In the genomic region with DNA sequence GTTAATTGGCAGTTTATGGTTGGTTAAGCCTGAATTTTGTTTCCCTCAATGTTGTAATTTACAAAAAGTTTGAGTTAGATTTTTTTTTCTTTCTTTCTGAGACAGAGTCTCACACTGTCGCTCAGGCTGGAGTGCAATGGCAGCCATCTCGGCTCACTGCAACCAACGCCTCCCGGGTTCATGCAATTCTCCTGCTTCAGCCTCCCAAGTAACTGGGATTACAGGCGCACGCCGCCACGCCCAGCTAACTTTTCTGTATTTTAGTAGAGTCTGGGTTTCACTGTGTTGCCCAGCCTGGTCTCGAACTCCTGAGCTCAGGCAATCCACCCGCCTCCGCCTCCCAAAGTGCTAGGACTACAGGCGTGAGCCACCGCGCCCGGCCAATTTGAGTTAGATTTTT, we compare ENCODE assay signal across 8 cellular contexts. TPM values are rescaled to one million over a fixed set of nuclear protein-coding genes. Genes with fewer than 3 reads are reported as not detected.
DNase-seq lines count a peak whose midpoint lies in the region; ATAC-seq and TF ChIP-seq lines count a peak whose summit lies in the region.

No MANE protein-coding gene starts in this region.

- H4K91ac ChIP-seq in H9 (ENCODE audit: insufficient read length, low read depth, low read length): no peak overlapping the region

- peaks cover 33% of the 10 kb centered on the region for H3F3A ChIP-seq in SU-DHL-6 (ENCODE audit: insufficient read depth)

- peak overlapping the region; percentile 90 for H3K4me3 ChIP-seq in SU-DHL-6 (ENCODE audit: insufficient read depth, low read length, poor library complexity, severe bottlenecking)
- peak overlapping the region; percentile 92 for H3K4me3 ChIP-seq in fibroblast of pulmonary artery (replicated peaks; ENCODE audit: low read depth, low read length)
- peak overlapping the region; percentile 95 for H3K4me3 ChIP-seq in skeletal muscle satellite cell (ENCODE audit: low read length)

- no peaks in the 10 kb centered on the region for H3K27me3 Mint-ChIP-seq in H9 (ENCODE audit: low read depth)

- H3K36me3 ChIP-seq in SU-DHL-6 (ENCODE audit: low read length): no peaks in the 10 kb centered on the region
- no peaks in the 10 kb centered on the region for H3K36me3 ChIP-seq in skeletal muscle satellite cell (ENCODE audit: insufficient read depth, low read length)

- H3K4ac ChIP-seq in H9 (ENCODE audit: low read depth, low read length): no peak overlapping the region

- peaks cover 0 to 4% of the 10 kb centered on the region in 2 experiments; a peak in 3 of 5 replicates for H3K9me3 Mint-ChIP-seq in H9

- H3K23ac ChIP-seq in H9 (ENCODE audit: insufficient read length, low read depth, low read length): no peak overlapping the region

- H4K8ac ChIP-seq in H9 (replicated peaks; ENCODE audit: insufficient read length, low read depth, low read length): no peak overlapping the region

- H3K27me3 ChIP-seq in H9 (ENCODE audit: insufficient read depth, low read length) (no peaks in the 10 kb centered on the region), SU-DHL-6 (ENCODE audit: low read length) (no peaks in the 10 kb centered on the region), skeletal muscle satellite cell (ENCODE audit: control insufficient read depth, insufficient read depth, low read length) (no peaks in the 10 kb centered on the region)

- H3K79me1 ChIP-seq in H9 (ENCODE audit: insufficient read depth, low read depth, low read length, poor library complexity, severe bottlenecking): peaks cover 3% of the 10 kb centered on the region

- peaks cover 6% of the 10 kb centered on the region for H3K23me2 ChIP-seq in H9 (ENCODE audit: insufficient read length, low read depth, low read length, poor library complexity, severe bottlenecking)

- no peak overlapping the region for H3K14ac ChIP-seq in H9 (ENCODE audit: insufficient read depth, low read length)

- H3K18ac ChIP-seq in H9 (ENCODE audit: insufficient read length, low read depth, low read length): no peak overlapping the region

- H3K79me2 ChIP-seq in H9 (ENCODE audit: insufficient read depth, low read length) (peaks cover 36% of the 10 kb centered on the region), SU-DHL-6 (ENCODE audit: insufficient read depth, low read length) (peaks cover 59% of the 10 kb centered on the region)

- H3K9me3 ChIP-seq in H9 (ENCODE audit: control insufficient read depth, low read depth, low read length) (no peaks in the 10 kb centered on the region), SU-DHL-6 (ENCODE audit: insufficient read depth, low read length) (no peaks in the 10 kb centered on the region), skeletal muscle satellite cell (replicated peaks; ENCODE audit: low read length) (no peaks in the 10 kb centered on the region)

- no peak overlapping the region for H3T11ph ChIP-seq in H9 (ENCODE audit: low read length)

- H3K9me2 ChIP-seq in SU-DHL-6 (replicated peaks; ENCODE audit: insufficient read depth, low read length): no peaks in the 10 kb centered on the region

- DNase-seq in H9 (no peak), fibroblast of pulmonary artery (ENCODE audit: low read depth) (no peak), cerebellar nuclear complex (lab: John Stamatoyannopoulos, UW) (no peak)

- no peaks in the 10 kb centered on the region for H4K20me1 ChIP-seq in H9 (ENCODE audit: control insufficient read depth, insufficient read depth, insufficient read length)
- 0 out of 2 replicates have a peak, but pooled peaks cover 5% of the 10 kb centered on the region for H4K20me1 ChIP-seq in SU-DHL-6 (ENCODE audit: low read depth, low read length)

- WGBS in H9 (ENCODE audit: extremely low coverage, insufficient read length, low lambda C conversion rate): no CpG with 5 or more reads among the region's 15 CpGs

- H2BK5ac ChIP-seq in H9 (ENCODE audit: insufficient read length, low read length): no peak overlapping the region

- no peak overlapping the region for H2AK5ac ChIP-seq in H9 (ENCODE audit: insufficient read length, low read length)

- no peaks in the 10 kb centered on the region; the same call in 1 of the 2 replicates for H3K4me1 ChIP-seq in H9 (ENCODE audit: insufficient read depth, low read length)
- H3K4me1 ChIP-seq in skeletal muscle satellite cell (ENCODE audit: control insufficient read depth, insufficient read depth, low read length): peaks cover 4% of the 10 kb centered on the region

- TF ChIP-seq CTCF in H9 (conservative IDR thresholded peaks at IDR 0.05): no peak
- no peak for TF ChIP-seq CTCF in SU-DHL-6 (IDR thresholded peaks at IDR 0.05; ENCODE audit: insufficient read depth, low read length, poor library complexity, severe bottlenecking)
- TF ChIP-seq CTCF in fibroblast of pulmonary artery (IDR thresholded peaks at IDR 0.05; ENCODE audit: low read length, missing control alignments): no peak

- no peak overlapping the region for H2BK15ac ChIP-seq in H9 (ENCODE audit: low read depth, low read length)

- ATAC-seq in HG03342 (IDR thresholded peaks at IDR 0.05; ENCODE audit: unreplicated experiment): no peak
- no peak for ATAC-seq in GM21423 (IDR thresholded peaks at IDR 0.05; ENCODE audit: unreplicated experiment)
- no peak for ATAC-seq in HG03460 (IDR thresholded peaks at IDR 0.05; ENCODE audit: unreplicated experiment)

- H4K5ac ChIP-seq in H9 (ENCODE audit: insufficient read length, low read depth, low read length): no peak overlapping the region

- no peak overlapping the region for H2BK12ac ChIP-seq in H9 (ENCODE audit: insufficient read length, low read depth, low read length)

- no peak overlapping the region for H2BK20ac ChIP-seq in H9 (ENCODE audit: low read depth, low read length, poor library complexity, severe bottlenecking)

- H2AFZ ChIP-seq in H9 (ENCODE audit: low read length) (no peak overlapping the region), SU-DHL-6 (ENCODE audit: low read depth, low read length, severe bottlenecking) (no peak overlapping the region)

- H3K36me3 Mint-ChIP-seq in H9 (ENCODE audit: insufficient read depth in 1 of 3, low read depth in 3 of 3): peaks cover 3 to 17% (median 8%) of the 10 kb centered on the region in 3 experiments

- H3K9ac ChIP-seq in H9 (ENCODE audit: extremely low read depth, insufficient read length, low read length) (peak overlapping the region; percentile 99), SU-DHL-6 (ENCODE audit: low read length) (peak overlapping the region; percentile 91), skeletal muscle satellite cell (ENCODE audit: low read depth, low read length) (peak overlapping the region; percentile 91)

- H3K56ac ChIP-seq in H9 (ENCODE audit: insufficient read length, low read depth, low read length): no peak overlapping the region

- H3K4me1 Mint-ChIP-seq in H9: peaks cover 35 to 48% of the 10 kb centered on the region in 2 experiments

- H3K4me2 ChIP-seq in H9 (ENCODE audit: insufficient read depth, insufficient read length, low read length) (peak overlapping the region; percentile 56), SU-DHL-6 (ENCODE audit: low read depth, low read length, poor library complexity, severe bottlenecking) (peak overlapping the region; percentile 70), skeletal muscle satellite cell (ENCODE audit: low read length) (peak overlapping the region; percentile 72)

- H3K4me3 Mint-ChIP-seq in H9: peak overlapping the region; percentile 97

- H2BK120ac ChIP-seq in H9 (ENCODE audit: low read depth, low read length, poor library complexity, severe bottlenecking): no peak overlapping the region

- peak overlapping the region in 2 of 3 experiments; percentile 99; a peak in 3 of 7 replicates for H3K27ac Mint-ChIP-seq in H9

- H3K27ac ChIP-seq in H9 (ENCODE audit: insufficient read length, low read depth, low read length) (no peak overlapping the region), SU-DHL-6 (ENCODE audit: low read depth, low read length) (peak overlapping the region; percentile 80)

RNA-seq across cellular contexts. Expression of gene ZNF273, which starts 0.9 kb away (rescaled TPM):
- 17.9 TPM in 2 replicates for total RNA-seq in H9 (2021)
- 4.6 and 5.0 TPM in 2 replicates for total RNA-seq in skeletal muscle satellite cell (2012; rRNA removed)
